9 cellular contexts compared by ENCODE assay signal in the genomic region with DNA sequence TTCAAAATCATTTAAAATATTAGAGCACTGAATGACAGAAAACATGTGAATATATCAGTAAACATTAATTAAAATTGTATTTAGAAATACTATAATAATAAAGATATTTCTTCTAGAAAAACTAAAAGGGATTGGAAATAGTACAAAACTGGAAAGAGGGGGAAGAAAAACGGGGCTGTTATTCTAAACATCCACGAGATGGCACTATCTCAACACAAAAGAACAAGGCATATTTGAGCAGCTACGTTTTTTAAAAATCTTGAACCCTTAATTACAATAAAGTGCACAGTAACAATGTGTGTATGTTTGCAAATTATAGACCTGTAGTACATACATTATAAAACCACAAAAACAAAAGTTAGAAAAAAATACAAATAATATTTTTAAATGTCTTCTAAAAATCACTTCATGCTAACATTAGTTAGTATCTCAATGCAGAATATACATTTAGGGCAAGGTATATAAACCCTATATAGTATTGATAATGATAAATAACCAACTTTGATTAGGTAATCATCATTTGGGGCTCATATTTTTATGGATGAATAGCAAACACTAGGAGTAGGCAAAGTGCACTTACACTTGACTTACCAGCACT. TPM values are rescaled to one million over a fixed set of nuclear protein-coding genes. Genes with fewer than 3 reads are reported as not detected.
DNase-seq lines count a peak whose midpoint lies in the region; ATAC-seq and TF ChIP-seq lines count a peak whose summit lies in the region.
"Had no signal": no experiment of that assay in that cellular context is flagged by ENCODE, and none has a peak within 500 bp of the region (broad histone marks: within the 10 kb centered on the region; RNA-seq: fewer than 3 reads in every experiment).

No MANE protein-coding gene starts in this region.

- H4K20me1 ChIP-seq in IMR-90 (ENCODE audit: insufficient read depth, low read length): no peaks in the 10 kb centered on the region

- TF ChIP-seq RAD21 in IMR-90 (IDR thresholded peaks at IDR 0.05; ENCODE audit: low read length): peak; percentile 69

- POLR2A ChIA-PET in IMR-90 (lab: Charles Lee; ENCODE audit: unreplicated experiment): interaction anchor here (0.6 kb wide), 1 partner anchor 387 kb away, joined by 3 read pairs; no protein-coding TSS in a partner anchor

- no peak overlapping the region for H3K4me3 Mint-ChIP-seq in activated T-cell treated with anti-CD3 and anti-CD28 coated beads, Interleukin-2, amount 50 U/mL, for 72 hours
- H3K4me3 Mint-ChIP-seq: activated naive CD8-positive, alpha-beta T cell treated with anti-CD3 and anti-CD28 coated beads, Interleukin-2, amount 10 ng/mL, durations not matched to agents 7 days and 5 days had no signal

- in situ Hi-C loops in IMR-90 (cut with MboI; ENCODE audit: low sequenced_read_pairs): no loop called here

- H4K5ac ChIP-seq in IMR-90 (ENCODE audit: low read depth, low read length): no peak overlapping the region

- H3K4me1 ChIP-seq in IMR-90 (ENCODE audit: control insufficient read depth, insufficient read depth, low read length) (no peaks in the 10 kb centered on the region), gastroesophageal sphincter (no peaks in the 10 kb centered on the region), thoracic aorta (ENCODE audit: control insufficient read depth in 1 of 2, low read depth in 2 of 2) (no peaks in the 10 kb centered on the region)

- no peak overlapping the region for H3K9ac ChIP-seq in IMR-90 (ENCODE audit: low read depth, low read length)

- no peak overlapping the region for H2BK120ac ChIP-seq in IMR-90 (ENCODE audit: low read depth, low read length)

- H3K4me2 ChIP-seq in IMR-90 (ENCODE audit: low read depth, low read length): no peak overlapping the region

- H2BK5ac ChIP-seq in IMR-90 (ENCODE audit: low read depth, low read length, poor library complexity, severe bottlenecking): no peak overlapping the region

- no peaks in the 10 kb centered on the region for H3K36me3 ChIP-seq in IMR-90 (ENCODE audit: control insufficient read depth, insufficient read depth, low read length)
- H3K36me3 ChIP-seq in gastroesophageal sphincter: peaks cover 0 to 22% of the 10 kb centered on the region in 2 donors
- H3K36me3 ChIP-seq in thoracic aorta: no peaks in the 10 kb centered on the region

- H3K27ac Mint-ChIP-seq in activated T-cell treated with anti-CD3 and anti-CD28 coated beads, Interleukin-2, amount 50 U/mL, for 72 hours: no peak overlapping the region
- H3K27ac Mint-ChIP-seq: activated naive CD8-positive, alpha-beta T cell treated with anti-CD3 and anti-CD28 coated beads, Interleukin-2, amount 10 ng/mL, durations not matched to agents 7 days and 5 days had no signal

- H3K27me3 Mint-ChIP-seq in activated T-cell treated with anti-CD3 and anti-CD28 coated beads, Interleukin-2, amount 50 U/mL, for 72 hours (ENCODE audit: low read depth): no peaks in the 10 kb centered on the region
- H3K27me3 Mint-ChIP-seq: activated naive CD8-positive, alpha-beta T cell treated with anti-CD3 and anti-CD28 coated beads, Interleukin-2, amount 10 ng/mL, durations not matched to agents 7 days and 5 days had no signal

- no peak overlapping the region for H3K4ac ChIP-seq in IMR-90 (ENCODE audit: low read depth, low read length)

- H2AK5ac ChIP-seq in IMR-90 (ENCODE audit: low read depth, low read length): no peak overlapping the region

- H3K56ac ChIP-seq in IMR-90 (ENCODE audit: extremely low read depth, insufficient read depth, low read length): no peak overlapping the region

- TF ChIP-seq CTCF in IMR-90 (conservative IDR thresholded peaks at IDR 0.05; ENCODE audit: low read depth, low read length) (peak; percentile 68), gastroesophageal sphincter (IDR thresholded peaks at IDR 0.05) (peak; percentile 38 to 63 (median 43)), thoracic aorta (IDR thresholded peaks at IDR 0.05) (peak; percentile 56)

- H3K9me3 Mint-ChIP-seq in activated T-cell treated with anti-CD3 and anti-CD28 coated beads, Interleukin-2, amount 50 U/mL, for 72 hours: no peaks in the 10 kb centered on the region
- H3K9me3 Mint-ChIP-seq: activated naive CD8-positive, alpha-beta T cell treated with anti-CD3 and anti-CD28 coated beads, Interleukin-2, amount 10 ng/mL, durations not matched to agents 7 days and 5 days had no signal

- CTCF ChIA-PET in IMR-90 (lab: Yijun Ruan, JAX): interaction anchor here (1.0 kb wide), 2 partner anchors 9 to 355 kb away, joined by 3 to 4 read pairs; no protein-coding TSS in a partner anchor

- H3K79me1 ChIP-seq in IMR-90 (ENCODE audit: low read depth in 1 of 2, low read length in 2 of 2): no peaks in the 10 kb centered on the region

- H3K14ac ChIP-seq in IMR-90 (replicated peaks; ENCODE audit: low read depth, low read length): no peak overlapping the region

- no peak overlapping the region for H2BK15ac ChIP-seq in IMR-90 (ENCODE audit: low read depth, low read length)

- H2BK20ac ChIP-seq in IMR-90 (ENCODE audit: low read depth, low read length): no peak overlapping the region

- intact Hi-C loops in IMR-90 (cut with micrococcal nuclease): loop anchor here (1.0 to 2.0 kb wide), 2 partner anchors 279 to 355 kb away; no protein-coding TSS in a partner anchor

- no peak overlapping the region for H3K27ac ChIP-seq in IMR-90 (ENCODE audit: insufficient read depth, low read length)
- no peak overlapping the region for H3K27ac ChIP-seq in gastroesophageal sphincter
- no peak overlapping the region for H3K27ac ChIP-seq in thoracic aorta

- H3K4me3 ChIP-seq in IMR-90 (ENCODE audit: insufficient read depth, low read depth, low read length) (no peak overlapping the region), gastroesophageal sphincter (no peak overlapping the region), thoracic aorta (no peak overlapping the region)

- TF ChIP-seq POLR2A in IMR-90 (IDR thresholded peaks at IDR 0.05; ENCODE audit: low read depth, low read length): no peak
- no peak for TF ChIP-seq POLR2A in gastroesophageal sphincter (IDR thresholded peaks at IDR 0.05)

- H4K8ac ChIP-seq in IMR-90 (ENCODE audit: low read depth in 2 of 2, low read length in 2 of 2): no peak overlapping the region

- H3K9me3 ChIP-seq in IMR-90 (ENCODE audit: control insufficient read depth, insufficient read depth, low read length): no peaks in the 10 kb centered on the region
- H3K9me3 ChIP-seq in gastroesophageal sphincter: no peaks in the 10 kb centered on the region
- H3K9me3 ChIP-seq in thoracic aorta: no peaks in the 10 kb centered on the region

- H2AFZ ChIP-seq in IMR-90 (replicated peaks; ENCODE audit: low read length, poor library complexity): no peak overlapping the region

- no peak overlapping the region for H2AK9ac ChIP-seq in IMR-90 (replicated peaks; ENCODE audit: low read depth, low read length, poor library complexity)

- H3K18ac ChIP-seq in IMR-90 (ENCODE audit: low read depth, low read length): no peak overlapping the region

- no peaks in the 10 kb centered on the region for H3K9me1 ChIP-seq in IMR-90 (ENCODE audit: insufficient read depth, low read length)

- ATAC-seq in IMR-90 (ENCODE audit: low read depth) (peak; percentile 51; the same call in 1 of the 2 replicates), gastroesophageal sphincter (no peak), thoracic aorta (ENCODE audit: insufficient number of reproducible peaks, low FRiP score, low read depth) (no peak), GM21528 (IDR thresholded peaks at IDR 0.05; ENCODE audit: low FRiP score, unreplicated experiment) (no peak)
- no peak for ATAC-seq in activated T-cell treated with anti-CD3 and anti-CD28 coated beads, Interleukin-2, amount 50 U/mL, for 72 hours (replicated peaks in 1 of 2)

- WGBS in IMR-90 (ENCODE audit: extremely low coverage in 2 of 2, insufficient read length in 1 of 2), 2 experiments: no CpG with 5 or more reads among the region's 3 CpGs
- 0 to 3% methylated on average over 1 to 3 of the region's 3 CpGs for WGBS in gastroesophageal sphincter (ENCODE audit: low coverage in 1 of 2), 2 donors

- peak; percentile 12 for DNase-seq in SIG-M5 treated with dmso at 0.1 percent for 504 hours (lab: John Stamatoyannopoulos, UW; ENCODE audit: unreplicated experiment)
- DNase-seq in SIG-M5 (lab: John Stamatoyannopoulos, UW): no peak
- DNase-seq in IMR-90: peak; percentile 32
- DNase-seq in SKM-1 (lab: John Stamatoyannopoulos, UW; ENCODE audit: unreplicated experiment): peak; percentile 3
- DNase-seq in thoracic aorta (ENCODE audit: low spot score): no peak
- no peak for DNase-seq in activated T-cell treated with anti-CD3 and anti-CD28 coated beads, Interleukin-2, amount 50 U/mL, for 72 hours
- DNase-seq: activated naive CD8-positive, alpha-beta T cell treated with anti-CD3 and anti-CD28 coated beads, Interleukin-2, amount 10 ng/mL, durations not matched to agents 7 days and 5 days had no signal

- H3K27me3 ChIP-seq in IMR-90 (ENCODE audit: control insufficient read depth, insufficient read depth, low read length) (no peaks in the 10 kb centered on the region), gastroesophageal sphincter (no peaks in the 10 kb centered on the region), thoracic aorta (replicated peaks; ENCODE audit: insufficient read depth) (no peaks in the 10 kb centered on the region)

- BruUV-seq in IMR-90 (replicated peaks; lab: Mats Ljungman, UMichigan): no TSS peak

- no peak for TF ChIP-seq EP300 in gastroesophageal sphincter (IDR thresholded peaks at IDR 0.05)

- no peak overlapping the region for H3K23ac ChIP-seq in IMR-90 (ENCODE audit: low read depth, low read length)

- no peaks in the 10 kb centered on the region for H3K4me1 Mint-ChIP-seq in activated T-cell treated with anti-CD3 and anti-CD28 coated beads, Interleukin-2, amount 50 U/mL, for 72 hours (ENCODE audit: low read depth)
- H3K4me1 Mint-ChIP-seq: activated naive CD8-positive, alpha-beta T cell treated with anti-CD3 and anti-CD28 coated beads, Interleukin-2, amount 10 ng/mL, durations not matched to agents 7 days and 5 days had no signal

- peaks cover 0 to 4% of the 10 kb centered on the region in 2 donors for H3K36me3 Mint-ChIP-seq in activated T-cell treated with anti-CD3 and anti-CD28 coated beads, Interleukin-2, amount 50 U/mL, for 72 hours (ENCODE audit: insufficient read depth in 2 of 2)

- H4K91ac ChIP-seq in IMR-90 (ENCODE audit: insufficient read depth, low read depth, low read length): no peak overlapping the region

- dilution Hi-C loops in IMR-90 (cut with HindIII; ENCODE audit: low sequenced_read_pairs, unreplicated experiment): no loop called here

RNA-seq across cellular contexts. Expression of a gene that starts 42.5 kb away (rescaled TPM):
- total RNA-seq in IMR-90 (2012; rRNA removed): 46.2 and 65.0 TPM in 2 replicates
- 31.3 and 44.5 TPM in 2 replicates for polyA plus RNA-seq in IMR-90 (2012; rRNA removed)
- polyA plus RNA-seq in IMR-90 (2012; cell fraction: cytosol; rRNA removed): 3.9 and 4.1 TPM in 2 replicates
- polyA plus RNA-seq in IMR-90 (2012; cell fraction: nucleus; rRNA removed; ENCODE audit: low replicate concordance): 27.9 and 221 TPM in 2 replicates
- 100 to 1,000 TPM in 2 of 4 donors, 10 to 100 TPM in 2; 34.9 to 273 (median 87.9) TPM for total RNA-seq in gastroesophageal sphincter
- total RNA-seq in thoracic aorta: 100 to 1,000 TPM; 114 to 207 TPM
- 100 to 1,000 TPM; 183 to 192 TPM for total RNA-seq in activated T-cell treated with anti-CD3 and anti-CD28 coated beads, Interleukin-2, amount 50 U/mL, for 72 hours

RNA-seq across cellular contexts. Expression of a gene that starts 47.6 kb away (rescaled TPM):
- total RNA-seq in IMR-90 (2012; rRNA removed) (15.3 and 24.2 TPM in 2 replicates), gastroesophageal sphincter (10 to 100 TPM; 11.2 to 18.6 (median 15.0) TPM), thoracic aorta (10 to 100 TPM; 11.2 to 26.2 TPM)
- polyA plus RNA-seq in IMR-90 (2012; rRNA removed): 6.1 and 6.6 TPM in 2 replicates
- polyA plus RNA-seq in IMR-90 (2012; cell fraction: cytosol; rRNA removed): 1.0 and 1.9 TPM in 2 replicates
- 2.1 and 22.3 TPM in 2 replicates for polyA plus RNA-seq in IMR-90 (2012; cell fraction: nucleus; rRNA removed; ENCODE audit: low replicate concordance)
- total RNA-seq in activated T-cell treated with anti-CD3 and anti-CD28 coated beads, Interleukin-2, amount 50 U/mL, for 72 hours: 10 to 100 TPM; 16.7 to 23.7 TPM

Comparison
In these comparisons a context has a peak if more than half of its experiments do, and no peak if none do; other contexts are left out.
1. DNase-seq: peak in SIG-M5 treated with dmso at 0.1 percent for 504 hours (single experiment), IMR-90 (single experiment) and SKM-1 (single experiment); none in SIG-M5 (single experiment), thoracic aorta (single experiment) and activated T-cell treated with anti-CD3 and anti-CD28 coated beads, Interleukin-2, amount 50 U/mL, for 72 hours (0 of 2).
2. Peak in every context shown above with its lines, with median percentiles within 50 percentile points of each other: CTCF ChIP-seq.